In the genomic region with DNA sequence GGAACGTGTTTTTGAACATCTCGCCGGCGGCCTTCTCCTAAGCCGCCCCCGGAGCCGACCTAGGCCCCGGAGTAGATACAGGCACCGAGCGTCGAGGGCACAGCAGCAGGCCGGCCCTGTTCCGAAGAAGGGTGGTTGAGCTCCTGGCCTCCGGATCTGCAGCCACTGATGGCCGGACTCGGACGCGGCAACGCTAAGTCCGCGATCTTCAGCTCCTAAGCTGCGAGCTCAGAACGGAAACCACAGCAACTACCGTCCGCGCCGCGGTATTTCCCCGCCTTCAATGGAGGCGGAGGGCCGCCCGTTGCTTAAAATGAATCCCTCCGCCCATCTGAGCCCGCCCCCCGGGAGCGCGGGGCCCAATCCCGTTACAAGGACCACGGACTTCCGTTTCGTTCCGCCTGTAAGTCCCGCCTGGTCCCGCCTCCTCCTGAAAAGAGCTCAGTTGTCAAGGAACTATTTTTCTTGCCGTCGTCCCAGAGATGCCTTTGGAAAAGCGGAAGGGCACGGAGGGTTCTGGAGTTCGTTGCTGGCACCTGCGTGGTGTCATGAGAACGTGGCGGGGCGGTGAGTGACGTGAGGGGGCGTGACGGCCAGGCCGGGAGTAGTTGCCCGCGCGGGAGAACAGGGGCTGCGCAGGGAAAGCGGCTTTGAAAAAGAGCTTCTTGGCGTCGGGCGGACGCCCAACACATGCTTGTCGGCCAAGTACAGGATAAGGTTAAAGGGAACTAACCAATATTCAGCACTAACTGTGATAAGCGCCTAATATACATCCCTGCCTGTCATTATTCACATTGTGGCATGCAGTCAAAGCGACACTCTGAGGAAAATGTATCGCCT, we compare ENCODE assay signal across 2 cellular contexts.
A peak's percentile ranks its signal among the peaks of the same experiment; 100 is the strongest.
TF ChIP-seq lines count a peak whose summit lies in the region.

A gene (minus strand): TSS at position 285 of the 840 bp plus-strand sequence. CDS start 266 bp downstream, at position 19.

TF ChIP-seq in IMR-90, 13 proteins besides CTCF, POLR2A, EP300 and RAD21:
- TF ChIP-seq NFE2L2 (IDR thresholded peaks at IDR 0.05; ENCODE audit: low read depth, low read length) (no peak), CHD1 (IDR thresholded peaks at IDR 0.05; ENCODE audit: low read depth, low read length) (no peak), CEBPB (IDR thresholded peaks at IDR 0.05; ENCODE audit: low read depth, low read length) (no peak), MAFK (IDR thresholded peaks at IDR 0.05; ENCODE audit: low read depth, low read length) (no peak), BHLHE40 (IDR thresholded peaks at IDR 0.05; ENCODE audit: low read depth, low read length) (peak; percentile 96), MXI1 (IDR thresholded peaks at IDR 0.05; ENCODE audit: borderline replicate concordance, low read depth, low read length) (peak; percentile 90; the same call in 1 of the 2 replicates), MAZ (IDR thresholded peaks at IDR 0.05; ENCODE audit: borderline replicate concordance, low read depth, low read length) (peak; percentile 52; the same call in 1 of the 2 replicates), SMC3 (IDR thresholded peaks at IDR 0.05; ENCODE audit: low read depth, low read length) (no peak), RCOR1 (IDR thresholded peaks at IDR 0.05; ENCODE audit: insufficient replicate concordance, low read length) (peak; percentile 66), RFX5 (IDR thresholded peaks at IDR 0.05; ENCODE audit: low read depth, low read length) (no peak), FOS (IDR thresholded peaks at IDR 0.05; ENCODE audit: low read depth, low read length) (peak; percentile 52; the same call in 1 of the 2 replicates)
- TF ChIP-seq, protein P1, sequence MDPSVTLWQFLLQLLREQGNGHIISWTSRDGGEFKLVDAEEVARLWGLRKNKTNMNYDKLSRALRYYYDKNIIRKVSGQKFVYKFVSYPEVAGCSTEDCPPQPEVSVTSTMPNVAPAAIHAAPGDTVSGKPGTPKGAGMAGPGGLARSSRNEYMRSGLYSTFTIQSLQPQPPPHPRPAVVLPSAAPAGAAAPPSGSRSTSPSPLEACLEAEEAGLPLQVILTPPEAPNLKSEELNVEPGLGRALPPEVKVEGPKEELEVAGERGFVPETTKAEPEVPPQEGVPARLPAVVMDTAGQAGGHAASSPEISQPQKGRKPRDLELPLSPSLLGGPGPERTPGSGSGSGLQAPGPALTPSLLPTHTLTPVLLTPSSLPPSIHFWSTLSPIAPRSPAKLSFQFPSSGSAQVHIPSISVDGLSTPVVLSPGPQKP (IDR thresholded peaks at IDR 0.05; ENCODE audit: borderline replicate concordance, low read depth, low read length) = no peak
- TF ChIP-seq, protein P2, sequence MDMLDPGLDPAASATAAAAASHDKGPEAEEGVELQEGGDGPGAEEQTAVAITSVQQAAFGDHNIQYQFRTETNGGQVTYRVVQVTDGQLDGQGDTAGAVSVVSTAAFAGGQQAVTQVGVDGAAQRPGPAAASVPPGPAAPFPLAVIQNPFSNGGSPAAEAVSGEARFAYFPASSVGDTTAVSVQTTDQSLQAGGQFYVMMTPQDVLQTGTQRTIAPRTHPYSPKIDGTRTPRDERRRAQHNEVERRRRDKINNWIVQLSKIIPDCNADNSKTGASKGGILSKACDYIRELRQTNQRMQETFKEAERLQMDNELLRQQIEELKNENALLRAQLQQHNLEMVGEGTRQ (IDR thresholded peaks at IDR 0.05; ENCODE audit: low read depth, low read length) = peak; percentile 34; the same call in 1 of the 2 replicates

TF ChIP-seq in endothelial cell of umbilical vein, 7 proteins besides CTCF, POLR2A, EP300 and RAD21:
- TF ChIP-seq JUN (IDR thresholded peaks at IDR 0.05; ENCODE audit: borderline replicate concordance, insufficient read depth, insufficient read length, low read depth) = no peak
- TF ChIP-seq FOS (IDR thresholded peaks at IDR 0.05; ENCODE audit: borderline replicate concordance, insufficient read depth, low read length) = peak; percentile 5
- no peak for TF ChIP-seq EZH2 (IDR thresholded peaks at IDR 0.05; ENCODE audit: borderline replicate concordance, low read depth, low read length, severe bottlenecking)
- no peak for TF ChIP-seq GATA2 (IDR thresholded peaks at IDR 0.05; ENCODE audit: insufficient read depth, insufficient read length, low read depth, low read length)
- TF ChIP-seq POLR2AphosphoS5 (IDR thresholded peaks at IDR 0.05; ENCODE audit: insufficient read depth, low read depth, low read length) = peak; percentile 79
- peak; percentile 62 for TF ChIP-seq MYC (IDR thresholded peaks at IDR 0.05; ENCODE audit: low read depth, low read length)
- TF ChIP-seq, protein P3, sequence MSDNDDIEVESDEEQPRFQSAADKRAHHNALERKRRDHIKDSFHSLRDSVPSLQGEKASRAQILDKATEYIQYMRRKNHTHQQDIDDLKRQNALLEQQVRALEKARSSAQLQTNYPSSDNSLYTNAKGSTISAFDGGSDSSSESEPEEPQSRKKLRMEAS (IDR thresholded peaks at IDR 0.05; ENCODE audit: insufficient read depth, insufficient read length) = peak; percentile 33
